In genomic region chr6:49341869-49342268, GRCh38 we compare ENCODE assay signal across 24 cellular contexts.
"Had no signal": no experiment of that assay in that cellular context is flagged by ENCODE, and none has a peak within 500 bp of the region (broad histone marks: within the 10 kb centered on the region; RNA-seq: fewer than 3 reads in every experiment).

No MANE protein-coding gene starts in this region.

- H3K27me3 ChIP-seq: adrenal gland, body of pancreas, breast epithelium, SJCRH30 had no signal

- DNase-seq: activated CD4-positive, alpha-beta T cell treated with anti-CD3 and anti-CD28 coated beads for 36 hours; activated CD4-positive, alpha-beta T cell treated with anti-CD3 and anti-CD28 coated beads, Interleukin-2, amount 10 ng/mL, durations not matched to agents 7 days and 5 days; activated CD4-positive, alpha-beta T cell treated with anti-CD3 and anti-CD28 coated beads, Interleukin-2, amount 50 U/mL, for 48 hours; activated CD8-positive, alpha-beta memory T cell treated with anti-CD3 and anti-CD28 coated beads, Interleukin-2, amount 50 U/mL, for 4 hours; activated gamma-delta T cell treated with Interleukin-2 at 50 U/mL for 16 hours; activated naive CD4-positive, alpha-beta T cell treated with anti-CD3 and anti-CD28 coated beads for 36 hours; activated T-cell treated with anti-CD3 and anti-CD28 coated beads for 4 hours; activated T-cell treated with anti-CD3 and anti-CD28 coated beads, Interleukin-2, amount 50 U/mL, for 4 hours; adrenal gland; NCI-H1694 treated with DMSO at 0.1 percent for 48 hours; NCI-H2171 treated with DMSO at 0.1 percent for 48 hours; NCI-H2227 treated with DMSO at 0.1 percent for 48 hours; NCI-H446 treated with DMSO at 0.1 percent for 48 hours; NCI-H524; SHP77; SJCRH30; T1000 had no signal

- ATAC-seq: activated CD4-positive, alpha-beta T cell treated with anti-CD3 and anti-CD28 coated beads for 36 hours; activated CD4-positive, CD25-positive, alpha-beta regulatory T cell treated with anti-CD3 and anti-CD28 coated beads, Interleukin-2, amount 50 U/mL, for 24 hours; activated naive CD4-positive, alpha-beta T cell treated with anti-CD3 and anti-CD28 coated beads, Interleukin-2, amount 50 U/mL, for 72 hours; activated T-cell treated with anti-CD3 and anti-CD28 coated beads, Interleukin-2, amount 50 U/mL, for 4 hours; body of pancreas; Panc1 had no signal

- H3K27me3 Mint-ChIP-seq: activated CD4-positive, alpha-beta T cell treated with anti-CD3 and anti-CD28 coated beads for 36 hours; activated CD4-positive, alpha-beta T cell treated with anti-CD3 and anti-CD28 coated beads, Interleukin-2, amount 10 ng/mL, durations not matched to agents 7 days and 5 days had no signal

- H3K36me3 Mint-ChIP-seq: activated naive CD4-positive, alpha-beta T cell treated with anti-CD3 and anti-CD28 coated beads, Interleukin-2, amount 50 U/mL, for 72 hours had no signal

- H3K4me1 ChIP-seq: adrenal gland, body of pancreas, breast epithelium, SJCRH30 had no signal

- H3K9me3 Mint-ChIP-seq: activated CD4-positive, alpha-beta T cell treated with anti-CD3 and anti-CD28 coated beads, Interleukin-2, amount 10 ng/mL, durations not matched to agents 7 days and 5 days; activated T-cell treated with anti-CD3 and anti-CD28 coated beads, Interleukin-2, amount 50 U/mL, for 4 hours; activated T-helper 1 cell treated with anti-CD3 and anti-CD28 coated beads, Interleukin-12 subunit alpha, Interleukin-12 subunit beta, Interleukin-2, Interleukin-4 antibody, amounts not matched to agents 30 ng/mL and 10 ng/mL and 1 ng/mL, durations not matched to agents 14 hours and 24 hours and 36 hours had no signal

- H3K36me3 ChIP-seq: adrenal gland, breast epithelium, SJCRH30 had no signal

- H3K4me1 Mint-ChIP-seq: activated CD4-positive, alpha-beta T cell treated with anti-CD3 and anti-CD28 coated beads for 36 hours; activated CD4-positive, alpha-beta T cell treated with anti-CD3 and anti-CD28 coated beads, Interleukin-2, amount 10 ng/mL, durations not matched to agents 7 days and 5 days had no signal

- H3K4me3 Mint-ChIP-seq: activated CD4-positive, alpha-beta T cell treated with anti-CD3 and anti-CD28 coated beads for 36 hours; activated CD4-positive, alpha-beta T cell treated with anti-CD3 and anti-CD28 coated beads, Interleukin-2, amount 10 ng/mL, durations not matched to agents 7 days and 5 days; activated naive CD4-positive, alpha-beta T cell treated with anti-CD3 and anti-CD28 coated beads for 36 hours; activated T-cell treated with anti-CD3 and anti-CD28 coated beads, Interleukin-2, amount 50 U/mL, for 4 hours; activated T-helper 1 cell treated with anti-CD3 and anti-CD28 coated beads, Interleukin-12 subunit alpha, Interleukin-12 subunit beta, Interleukin-2, Interleukin-4 antibody, amounts not matched to agents 30 ng/mL and 10 ng/mL and 1 ng/mL, durations not matched to agents 14 hours and 24 hours and 36 hours had no signal

- H3K27ac Mint-ChIP-seq: activated CD4-positive, alpha-beta T cell treated with anti-CD3 and anti-CD28 coated beads for 36 hours; activated CD4-positive, alpha-beta T cell treated with anti-CD3 and anti-CD28 coated beads, Interleukin-2, amount 10 ng/mL, durations not matched to agents 7 days and 5 days; activated naive CD4-positive, alpha-beta T cell treated with anti-CD3 and anti-CD28 coated beads for 36 hours; activated naive CD4-positive, alpha-beta T cell treated with anti-CD3 and anti-CD28 coated beads, Interleukin-2, amount 50 U/mL, for 72 hours; activated T-helper 1 cell treated with anti-CD3 and anti-CD28 coated beads, Interleukin-12 subunit alpha, Interleukin-12 subunit beta, Interleukin-2, Interleukin-4 antibody, amounts not matched to agents 30 ng/mL and 10 ng/mL and 1 ng/mL, durations not matched to agents 14 hours and 24 hours and 36 hours had no signal

- H3K27ac ChIP-seq: adrenal gland, body of pancreas, breast epithelium, SJCRH30, SK-N-MC had no signal

- H3K9me3 ChIP-seq: adrenal gland, body of pancreas, breast epithelium, SJCRH30 had no signal

- H3K4me3 ChIP-seq: adrenal gland, body of pancreas, breast epithelium, SJCRH30, SK-N-MC had no signal
